ENCODE assay signal across 1 cellular context in genomic region chr15:60373745-60374144, GRCh38.
TF ChIP-seq lines count a peak whose summit lies in the region.

No MANE protein-coding gene starts in this region.

TF ChIP-seq in HCT116, 20 proteins besides CTCF, POLR2A, EP300 and RAD21 (continued from another document):
- TF ChIP-seq ZBTB33 (IDR thresholded peaks at IDR 0.05; ENCODE audit: extremely low read depth, insufficient replicate concordance, low read length): no peak
- TF ChIP-seq ZNF274 (IDR thresholded peaks at IDR 0.05; ENCODE audit: low read depth, low read length): no peak
- TF ChIP-seq EZH2phosphoT487 (IDR thresholded peaks at IDR 0.05; ENCODE audit: borderline replicate concordance): no peak
- TF ChIP-seq TCF7L2 (IDR thresholded peaks at IDR 0.05; ENCODE audit: borderline replicate concordance, extremely low read depth, insufficient read depth, insufficient read length): no peak
- TF ChIP-seq JUND (IDR thresholded peaks at IDR 0.05): no peak
- no peak for TF ChIP-seq YY1 (IDR thresholded peaks at IDR 0.05; ENCODE audit: extremely low read depth, insufficient replicate concordance, low read depth, low read length)
- no peak for TF ChIP-seq EGR1 (IDR thresholded peaks at IDR 0.05; ENCODE audit: low read depth)
- TF ChIP-seq EZH2 (IDR thresholded peaks at IDR 0.05): no peak
- no peak for TF ChIP-seq ZFX (IDR thresholded peaks at IDR 0.05)
- TF ChIP-seq SIN3A (IDR thresholded peaks at IDR 0.05; ENCODE audit: low read depth): no peak
- no peak for TF ChIP-seq MAX (IDR thresholded peaks at IDR 0.05)
- no peak for TF ChIP-seq ELF1 (IDR thresholded peaks at IDR 0.05; ENCODE audit: borderline replicate concordance, low read depth)
- no peak for TF ChIP-seq POLR2AphosphoS5 (IDR thresholded peaks at IDR 0.05; ENCODE audit: low read depth, low read length)
- TF ChIP-seq FOSL1 (IDR thresholded peaks at IDR 0.05; ENCODE audit: low read depth): no peak
- no peak for TF ChIP-seq CEBPB (IDR thresholded peaks at IDR 0.05; ENCODE audit: low read depth)
- TF ChIP-seq SRF (IDR thresholded peaks at IDR 0.05; ENCODE audit: low read depth): no peak
- TF ChIP-seq ATF3 (IDR thresholded peaks at IDR 0.05): no peak
- no peak for TF ChIP-seq REST (IDR thresholded peaks at IDR 0.05; ENCODE audit: low read depth)
